In genomic region chr2:112996635-112997034, GRCh38 we compare ENCODE assay signal across 10 cellular contexts. TPM values are rescaled to one million over a fixed set of nuclear protein-coding genes. Genes with fewer than 3 reads are reported as not detected.
DNase-seq lines count a peak whose midpoint lies in the region; ATAC-seq and TF ChIP-seq lines count a peak whose summit lies in the region.
"Had no signal": no experiment of that assay in that cellular context is flagged by ENCODE, and none has a peak within 500 bp of the region (broad histone marks: within the 10 kb centered on the region; RNA-seq: fewer than 3 reads in every experiment).

No MANE protein-coding gene starts in this region.

- intact Hi-C loops in activated CD4-positive, alpha-beta T cell treated with anti-CD3 and anti-CD28 coated beads, Interleukin-2, amount 10 ng/mL, durations not matched to agents 24 days and 14 days (cut with micrococcal nuclease) = loop anchor here (5.0 kb wide), 1 partner anchor 79 kb away; no protein-coding TSS in a partner anchor
- intact Hi-C loops in Right ventricle myocardium superior (cut with DNase I) = no loop called here

- TF ChIP-seq CTCF in DND-41 (IDR thresholded peaks at IDR 0.05; ENCODE audit: borderline replicate concordance, extremely low read depth, low read length, poor library complexity, severe bottlenecking) (no peak), upper lobe of left lung (IDR thresholded peaks at IDR 0.05) (no peak)

- 0 out of 2 replicates have a peak overlapping the region, but pooled peaks have one; percentile 11 for H3K9ac ChIP-seq in DND-41 (ENCODE audit: low read depth, low read length)

- H3K36me3 ChIP-seq in DND-41 (ENCODE audit: insufficient read depth, low read length) = no peaks in the 10 kb centered on the region
- no peaks in the 10 kb centered on the region for H3K36me3 ChIP-seq in upper lobe of left lung

- peak overlapping the region; percentile 38 for H3K27ac ChIP-seq in DND-41 (ENCODE audit: low read length)
- H3K27ac ChIP-seq in upper lobe of left lung = no peak overlapping the region

- no peaks in the 10 kb centered on the region for H4K20me1 ChIP-seq in DND-41 (ENCODE audit: insufficient read depth, low read length)

- no peak for TF ChIP-seq EP300 in upper lobe of left lung (IDR thresholded peaks at IDR 0.05)

- peak; percentile 88 for DNase-seq in DND-41
- DNase-seq in activated CD4-positive, alpha-beta T cell treated with anti-CD3 and anti-CD28 coated beads, Interleukin-2, amount 10 ng/mL, durations not matched to agents 24 days and 14 days = peak; percentile 95
- peak; percentile 89 for DNase-seq in activated naive CD4-positive, alpha-beta T cell treated with anti-CD3 and anti-CD28 coated beads, Interleukin-2, amount 10 ng/mL, durations not matched to agents 7 days and 5 days
- DNase-seq in stimulated activated CD4-positive, alpha-beta T cell treated with anti-CD3 and anti-CD28 coated beads, Interleukin-4, amount 100 ng/mL, for 4 hours = peak; percentile 20 to 66
- no peak for DNase-seq in LoVo (ENCODE audit: low spot score)
- no peak for DNase-seq in Right ventricle myocardium superior
- no peak for DNase-seq in NCI-H748 (lab: John Stamatoyannopoulos, UW; ENCODE audit: unreplicated experiment)
- no peak for DNase-seq in upper lobe of left lung
- DNase-seq: activated B cell treated with CpG ODN at 0.5 μM for 24 hours had no signal

- no peaks in the 10 kb centered on the region for H3K79me2 ChIP-seq in DND-41 (ENCODE audit: insufficient read depth, low read length)

- H3K4me2 ChIP-seq in DND-41 (ENCODE audit: insufficient read depth, low read length) = peak overlapping the region; percentile 54

- H3K4me1 ChIP-seq in DND-41 (ENCODE audit: insufficient read depth, low read length) (peaks cover 23% of the 10 kb centered on the region), upper lobe of left lung (no peaks in the 10 kb centered on the region)

- peaks cover 28% of the 10 kb centered on the region for H3K4me1 Mint-ChIP-seq in activated CD4-positive, alpha-beta T cell treated with anti-CD3 and anti-CD28 coated beads, Interleukin-2, amount 10 ng/mL, durations not matched to agents 24 days and 14 days
- peaks cover 39% of the 10 kb centered on the region for H3K4me1 Mint-ChIP-seq in activated naive CD4-positive, alpha-beta T cell treated with anti-CD3 and anti-CD28 coated beads, Interleukin-2, amount 10 ng/mL, durations not matched to agents 7 days and 5 days
- H3K4me1 Mint-ChIP-seq: activated B cell treated with CpG ODN at 0.5 μM for 24 hours had no signal

- H3K9me3 ChIP-seq in DND-41 (ENCODE audit: insufficient read depth, low read length, severe bottlenecking) (peaks cover 14% of the 10 kb centered on the region), upper lobe of left lung (peaks cover 3 to 24% (median 17%) of the 10 kb centered on the region in 4 donors)

- 52 to 60% methylated on average over 6 of the region's 6 CpGs for WGBS in upper lobe of left lung, 2 donors

- H3K4me3 ChIP-seq in DND-41 (ENCODE audit: low read depth in 1 of 2, low read length in 2 of 2) = peak overlapping the region in 1 of 2 experiments; percentile 31; a peak in 1 of 4 replicates
- H3K4me3 ChIP-seq in upper lobe of left lung = no peak overlapping the region

- H3K27me3 ChIP-seq in DND-41 (ENCODE audit: insufficient read depth, low read length, poor library complexity) = no peaks in the 10 kb centered on the region
- no peaks in the 10 kb centered on the region for H3K27me3 ChIP-seq in upper lobe of left lung

- ATAC-seq in DND-41 (ENCODE audit: insufficient read depth, low read depth) (peak; percentile 100), Right ventricle myocardium superior (ENCODE audit: poor library complexity) (no peak), upper lobe of left lung (ENCODE audit: low FRiP score in 2 of 2) (no peak)

- peaks cover 22% of the 10 kb centered on the region for H3K36me3 Mint-ChIP-seq in activated CD4-positive, alpha-beta T cell treated with anti-CD3 and anti-CD28 coated beads, Interleukin-2, amount 10 ng/mL, durations not matched to agents 24 days and 14 days (ENCODE audit: low read depth)
- H3K36me3 Mint-ChIP-seq in activated naive CD4-positive, alpha-beta T cell treated with anti-CD3 and anti-CD28 coated beads, Interleukin-2, amount 10 ng/mL, durations not matched to agents 7 days and 5 days = peaks cover 35% of the 10 kb centered on the region

- H3K27me3 Mint-ChIP-seq in activated CD4-positive, alpha-beta T cell treated with anti-CD3 and anti-CD28 coated beads, Interleukin-2, amount 10 ng/mL, durations not matched to agents 24 days and 14 days = peaks cover 5% of the 10 kb centered on the region
- H3K27me3 Mint-ChIP-seq in activated naive CD4-positive, alpha-beta T cell treated with anti-CD3 and anti-CD28 coated beads, Interleukin-2, amount 10 ng/mL, durations not matched to agents 7 days and 5 days = peaks cover 7% of the 10 kb centered on the region

- peak overlapping the region; percentile 62 for H2AFZ ChIP-seq in DND-41 (ENCODE audit: low read depth, low read length)

- TF ChIP-seq POLR2A in upper lobe of left lung (IDR thresholded peaks at IDR 0.05) = no peak

- peak overlapping the region; percentile 84 for H3K27ac Mint-ChIP-seq in activated CD4-positive, alpha-beta T cell treated with anti-CD3 and anti-CD28 coated beads, Interleukin-2, amount 10 ng/mL, durations not matched to agents 24 days and 14 days
- H3K27ac Mint-ChIP-seq in activated naive CD4-positive, alpha-beta T cell treated with anti-CD3 and anti-CD28 coated beads, Interleukin-2, amount 10 ng/mL, durations not matched to agents 7 days and 5 days = peak overlapping the region; percentile 95
- H3K27ac Mint-ChIP-seq: activated B cell treated with CpG ODN at 0.5 μM for 24 hours had no signal

- peak overlapping the region; percentile 68 for H3K4me3 Mint-ChIP-seq in activated CD4-positive, alpha-beta T cell treated with anti-CD3 and anti-CD28 coated beads, Interleukin-2, amount 10 ng/mL, durations not matched to agents 24 days and 14 days
- no peak overlapping the region for H3K4me3 Mint-ChIP-seq in activated naive CD4-positive, alpha-beta T cell treated with anti-CD3 and anti-CD28 coated beads, Interleukin-2, amount 10 ng/mL, durations not matched to agents 7 days and 5 days
- H3K4me3 Mint-ChIP-seq: activated B cell treated with CpG ODN at 0.5 μM for 24 hours had no signal

- CTCF ChIA-PET in activated naive CD4-positive, alpha-beta T cell treated with anti-CD3 and anti-CD28 coated beads, Interleukin-2, amount 10 ng/mL, durations not matched to agents 7 days and 5 days (lab: Charles Lee) = interaction anchor here (1.1 kb wide), 2 partner anchors 55 to 141 kb away, joined by 3 read pairs; no protein-coding TSS in a partner anchor

- peaks cover 38% of the 10 kb centered on the region for H3K9me3 Mint-ChIP-seq in activated CD4-positive, alpha-beta T cell treated with anti-CD3 and anti-CD28 coated beads, Interleukin-2, amount 10 ng/mL, durations not matched to agents 24 days and 14 days
- peaks cover 46% of the 10 kb centered on the region for H3K9me3 Mint-ChIP-seq in activated naive CD4-positive, alpha-beta T cell treated with anti-CD3 and anti-CD28 coated beads, Interleukin-2, amount 10 ng/mL, durations not matched to agents 7 days and 5 days

RNA-seq across cellular contexts. Expression of gene IL36A, which starts 8.6 kb away (rescaled TPM):
- total RNA-seq in activated CD4-positive, alpha-beta T cell treated with anti-CD3 and anti-CD28 coated beads, Interleukin-2, amount 10 ng/mL, durations not matched to agents 24 days and 14 days = 0.23 TPM in 1 of 2 replicates, not detected in the other
- not detected for total RNA-seq in Right ventricle myocardium superior
- total RNA-seq in upper lobe of left lung = not detected
- total RNA-seq: activated B cell treated with CpG ODN at 0.5 μM for 24 hours, M059J had no signal

RNA-seq across cellular contexts. Expression of gene IL36G, which starts 18.8 kb away (rescaled TPM):
- not detected in 2 replicates for total RNA-seq in activated CD4-positive, alpha-beta T cell treated with anti-CD3 and anti-CD28 coated beads, Interleukin-2, amount 10 ng/mL, durations not matched to agents 24 days and 14 days
- total RNA-seq in Right ventricle myocardium superior (not detected), upper lobe of left lung (not detected)
- total RNA-seq: activated B cell treated with CpG ODN at 0.5 μM for 24 hours, M059J had no signal

RNA-seq across cellular contexts. Expression of gene IL36B, which starts 56.0 kb away (rescaled TPM):
- not detected in 2 replicates for total RNA-seq in activated CD4-positive, alpha-beta T cell treated with anti-CD3 and anti-CD28 coated beads, Interleukin-2, amount 10 ng/mL, durations not matched to agents 24 days and 14 days
- total RNA-seq in Right ventricle myocardium superior = not detected
- total RNA-seq in upper lobe of left lung = not detected
- total RNA-seq: activated B cell treated with CpG ODN at 0.5 μM for 24 hours, M059J had no signal

Comparison
In these comparisons a context has a peak if more than half of its experiments do, and no peak if none do; other contexts are left out.
1. DNase-seq: peak in DND-41 (single experiment), activated CD4-positive, alpha-beta T cell treated with anti-CD3 and anti-CD28 coated beads, Interleukin-2, amount 10 ng/mL, durations not matched to agents 24 days and 14 days (single experiment), activated naive CD4-positive, alpha-beta T cell treated with anti-CD3 and anti-CD28 coated beads, Interleukin-2, amount 10 ng/mL, durations not matched to agents 7 days and 5 days (single experiment) and stimulated activated CD4-positive, alpha-beta T cell treated with anti-CD3 and anti-CD28 coated beads, Interleukin-4, amount 100 ng/mL, for 4 hours (2 of 2); none in LoVo (single experiment), Right ventricle myocardium superior (single experiment), NCI-H748 (single experiment) and upper lobe of left lung (0 of 2).